ENCODE assay signal across 8 cellular contexts in genomic region chr1:59926381-59927243, GRCh38. TPM values are rescaled to one million over a fixed set of nuclear protein-coding genes. Genes with fewer than 3 reads are reported as not detected.
DNase-seq lines count a peak whose midpoint lies in the region; ATAC-seq, FAIRE-seq and TF ChIP-seq lines count a peak whose summit lies in the region.

Gene CYP2J2, minus strand, starts transcription at chr1:59926773. Its CDS starts 27 bp downstream, at chr1:59926746.

- peak within 1 kb of the TSS; percentile 54 for H3K4me3 ChIP-seq in AG10803 (ENCODE audit: low read length)
- H3K4me3 ChIP-seq in HUES64 (ENCODE audit: low read length) = peak within 1 kb of the TSS; percentile 64
- H3K4me3 ChIP-seq in skin epidermis = peak within 1 kb of the TSS; percentile 26 to 52 (median 38)

- 4% methylated on average over 41 of the region's 43 CpGs for WGBS in HUES64

- H3K9me3 Mint-ChIP-seq in brain = peaks cover 20 to 41% (median 29%) of the 10 kb centered on the region in 5 experiments

- H3K27ac ChIP-seq in HUES64 (ENCODE audit: low read depth, low read length) (no peak within 1 kb of the TSS), skin epidermis (peak within 1 kb of the TSS in 1 of 21 experiments; percentile 62)

- no peaks in the 10 kb centered on the region for H3K36me3 ChIP-seq in HUES64 (ENCODE audit: insufficient read depth, low read length)

- H3K27me3 Mint-ChIP-seq in T-helper 17 cell (peaks cover 35% of the 10 kb centered on the region), brain (peaks cover 43% of the 10 kb centered on the region)

- H3K36me3 Mint-ChIP-seq in T-helper 17 cell (ENCODE audit: low read depth) (peaks cover 3% of the 10 kb centered on the region), brain (peaks cover 4% of the 10 kb centered on the region)

- H3K27me3 ChIP-seq in HUES64 (ENCODE audit: insufficient read depth, low read length) = peaks cover 54% of the 10 kb centered on the region

- ATAC-seq in GM19395 (IDR thresholded peaks at IDR 0.05; ENCODE audit: unreplicated experiment) (peak; percentile 75), T-helper 17 cell (peak; percentile 86)

- no peaks in the 10 kb centered on the region for H3K4me1 ChIP-seq in HUES64 (ENCODE audit: insufficient read depth, low read length)

- H3K9me3 ChIP-seq in HUES64 (ENCODE audit: insufficient read depth, low read depth, low read length) (no peaks in the 10 kb centered on the region), T-helper 17 cell (ENCODE audit: control insufficient read depth, low read length, poor library complexity, severe bottlenecking) (no peaks in the 10 kb centered on the region)

- peak; percentile 14 for DNase-seq in AG10803 (ENCODE audit: low read depth)
- DNase-seq in T-helper 17 cell = peak in 2 of 3 donors; percentile 12 to 14
- DNase-seq in inferior parietal cortex (ENCODE audit: extremely low spot score) = peak; percentile 63
- DNase-seq in RCC 7860 (ENCODE audit: low spot score) = no peak

- TF ChIP-seq CTCF in AG10803 (conservative IDR thresholded peaks at IDR 0.05; ENCODE audit: low read length) (no peak), brain (conservative IDR thresholded peaks at IDR 0.05) (no peak)

- peak within 1 kb of the TSS; percentile 1 for H3K27ac Mint-ChIP-seq in T-helper 17 cell
- peak within 1 kb of the TSS in 2 of 5 experiments; percentile 6 to 14 for H3K27ac Mint-ChIP-seq in brain

- H3K9ac ChIP-seq in HUES64 (ENCODE audit: low read depth, low read length) = peak within 1 kb of the TSS; percentile 42; the same call in 1 of the 2 replicates

- H3K4me3 Mint-ChIP-seq in T-helper 17 cell = peak within 1 kb of the TSS; percentile 81
- peak within 1 kb of the TSS; percentile 73 to 83 (median 78) for H3K4me3 Mint-ChIP-seq in brain

- FAIRE-seq in RCC 7860 (lab: Jason Lieb, UNC) = no peak

- H3K4me1 Mint-ChIP-seq in T-helper 17 cell (peaks cover 10% of the 10 kb centered on the region), brain (peaks cover 6% of the 10 kb centered on the region)

RNA-seq across cellular contexts. Expression of gene CYP2J2, which starts in this region (rescaled TPM):
- polyA plus RNA-seq in HUES64 (2013, experiment 1 of 2) = 0.40 TPM
- 1.0 TPM for polyA plus RNA-seq in HUES64 (2013, experiment 2 of 2)
- under 1 TPM; 0.63 to 0.67 TPM for total RNA-seq in T-helper 17 cell
- polyA plus RNA-seq in brain (ENCODE audit: insufficient read depth, low read depth, low replicate concordance) = 11.3 TPM

Comparison
In these comparisons a context has a peak if more than half of its experiments do, and no peak if none do; other contexts are left out.
1. Peak in DNase-seq and ATAC-seq in T-helper 17 cell; RNA of the gene not detected or under 1 TPM.